In the genomic region with DNA sequence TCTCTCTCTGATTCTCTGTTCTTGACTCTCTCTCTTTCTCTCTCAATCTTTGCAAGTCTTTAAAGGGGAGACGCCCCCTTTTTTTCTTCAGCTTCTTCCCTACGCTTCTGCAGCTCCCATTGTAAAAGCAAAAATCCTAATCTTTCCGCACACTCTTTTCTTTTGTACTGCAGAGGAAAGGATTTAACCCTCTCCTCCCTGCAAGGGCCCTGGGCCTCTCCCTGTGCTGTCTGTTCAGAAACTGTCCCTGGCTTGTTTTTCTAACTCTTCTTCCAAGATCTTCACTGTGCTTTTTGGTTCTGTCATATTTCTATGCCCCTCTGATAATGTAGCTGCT, we compare ENCODE assay signal across 1 cellular context.
TF ChIP-seq lines count a peak whose summit lies in the region.

No MANE protein-coding gene starts in this region.

TF ChIP-seq in WTC11, 78 proteins besides CTCF, POLR2A, EP300 and RAD21 (continued from another document):
- TF ChIP-seq, protein P1, sequence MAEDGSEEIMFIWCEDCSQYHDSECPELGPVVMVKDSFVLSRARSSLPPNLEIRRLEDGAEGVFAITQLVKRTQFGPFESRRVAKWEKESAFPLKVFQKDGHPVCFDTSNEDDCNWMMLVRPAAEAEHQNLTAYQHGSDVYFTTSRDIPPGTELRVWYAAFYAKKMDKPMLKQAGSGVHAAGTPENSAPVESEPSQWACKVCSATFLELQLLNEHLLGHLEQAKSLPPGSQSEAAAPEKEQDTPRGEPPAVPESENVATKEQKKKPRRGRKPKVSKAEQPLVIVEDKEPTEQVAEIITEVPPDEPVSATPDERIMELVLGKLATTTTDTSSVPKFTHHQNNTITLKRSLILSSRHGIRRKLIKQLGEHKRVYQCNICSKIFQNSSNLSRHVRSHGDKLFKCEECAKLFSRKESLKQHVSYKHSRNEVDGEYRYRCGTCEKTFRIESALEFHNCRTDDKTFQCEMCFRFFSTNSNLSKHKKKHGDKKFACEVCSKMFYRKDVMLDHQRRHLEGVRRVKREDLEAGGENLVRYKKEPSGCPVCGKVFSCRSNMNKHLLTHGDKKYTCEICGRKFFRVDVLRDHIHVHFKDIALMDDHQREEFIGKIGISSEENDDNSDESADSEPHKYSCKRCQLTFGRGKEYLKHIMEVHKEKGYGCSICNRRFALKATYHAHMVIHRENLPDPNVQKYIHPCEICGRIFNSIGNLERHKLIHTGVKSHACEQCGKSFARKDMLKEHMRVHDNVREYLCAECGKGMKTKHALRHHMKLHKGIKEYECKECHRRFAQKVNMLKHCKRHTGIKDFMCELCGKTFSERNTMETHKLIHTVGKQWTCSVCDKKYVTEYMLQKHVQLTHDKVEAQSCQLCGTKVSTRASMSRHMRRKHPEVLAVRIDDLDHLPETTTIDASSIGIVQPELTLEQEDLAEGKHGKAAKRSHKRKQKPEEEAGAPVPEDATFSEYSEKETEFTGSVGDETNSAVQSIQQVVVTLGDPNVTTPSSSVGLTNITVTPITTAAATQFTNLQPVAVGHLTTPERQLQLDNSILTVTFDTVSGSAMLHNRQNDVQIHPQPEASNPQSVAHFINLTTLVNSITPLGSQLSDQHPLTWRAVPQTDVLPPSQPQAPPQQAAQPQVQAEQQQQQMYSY (CRISPR knock-in tag; IDR thresholded peaks at IDR 0.05), result no peak
